ENCODE assay signal across 24 cellular contexts in the genomic region with DNA sequence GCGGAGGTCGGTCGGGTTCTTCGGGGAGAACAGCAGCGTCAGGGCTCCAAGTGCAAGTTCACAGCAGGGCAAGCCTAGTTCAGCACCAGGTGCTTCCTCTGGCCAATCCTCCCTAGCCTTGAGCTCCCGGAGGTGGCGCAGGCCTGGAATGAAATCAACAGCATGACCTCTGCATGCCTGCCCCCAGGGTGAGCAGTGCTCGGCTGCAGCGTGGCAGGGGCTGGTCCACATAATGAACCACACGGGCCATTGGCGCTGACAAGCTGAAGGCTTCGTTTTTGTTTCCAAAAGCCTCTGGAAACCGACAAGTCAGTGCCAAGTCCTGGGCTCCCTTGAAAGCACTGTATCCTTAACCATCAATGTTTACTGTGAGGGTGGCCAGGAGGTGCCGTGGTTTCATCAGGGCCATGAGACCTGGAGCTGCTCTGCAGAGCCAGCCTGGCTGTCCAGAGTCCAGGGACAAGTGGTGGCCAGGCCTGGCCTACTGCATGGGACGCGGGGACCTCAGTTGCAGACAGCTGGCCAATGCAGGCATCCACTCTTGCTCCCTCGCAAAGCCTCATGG. TPM values are rescaled to one million over a fixed set of nuclear protein-coding genes. Genes with fewer than 3 reads are reported as not detected.
DNase-seq lines count a peak whose midpoint lies in the region; ATAC-seq lines count a peak whose summit lies in the region.
"Had no signal": no experiment of that assay in that cellular context is flagged by ENCODE, and none has a peak within 500 bp of the region (broad histone marks: within the 10 kb centered on the region; RNA-seq: fewer than 3 reads in every experiment).

No MANE protein-coding gene starts in this region.

- no peak for DNase-seq in activated naive CD8-positive, alpha-beta T cell treated with anti-CD3 and anti-CD28 coated beads, Interleukin-2, amount 50 U/mL, for 24 hours
- DNase-seq in activated T-helper 1 cell treated with anti-CD3 and anti-CD28 coated beads, Interleukin-12 subunit alpha, Interleukin-12 subunit beta, Interleukin-2, Interleukin-4 antibody, amounts not matched to agents 30 ng/mL and 10 ng/mL and 1 ng/mL, durations not matched to agents 14 hours and 24 hours and 36 hours (ENCODE audit: low spot score): no peak
- peak; percentile 91 for DNase-seq in left lobe of liver (ENCODE audit: low spot score)
- DNase-seq in stimulated activated naive B cell treated with anti-CD40 and anti-IgM and Interleukin-4, amounts not matched to agents 10 μg/mL and 1 μg/mL and 100 μg/mL, for 72 hours: no peak
- no peak for DNase-seq in NCI-H2227 treated with DMSO at 0.1 percent for 48 hours (lab: John Stamatoyannopoulos, UW)
- DNase-seq in NCI-H2107 treated with DMSO at 0.1 percent for 48 hours (lab: John Stamatoyannopoulos, UW; ENCODE audit: unreplicated experiment): no peak
- DNase-seq: activated CD4-positive, alpha-beta T cell treated with anti-CD3 and anti-CD28 coated beads for 4 hours; activated naive CD4-positive, alpha-beta T cell treated with anti-CD3 and anti-CD28 coated beads, Interleukin-2, amount 10 ng/mL, durations not matched to agents 7 days and 5 days; activated T-cell treated with anti-CD3 and anti-CD28 coated beads, Interleukin-2, amount 50 U/mL, for 48 hours; Caco-2; caudate nucleus; cortex of kidney; endodermal cell; foreskin keratinocyte; GDM1; Kasumi-1; left colon; MV-4-11; naive thymus-derived CD4-positive, alpha-beta T cell; NCI-H1694; NCI-H524; stimulated activated CD8-positive, alpha-beta memory T cell treated with anti-CD3 and anti-CD28 coated beads, Interleukin-4, amount 100 ng/mL, for 48 hours had no signal

- intact Hi-C loops in activated T-helper 1 cell treated with anti-CD3 and anti-CD28 coated beads, Interleukin-12 subunit alpha, Interleukin-12 subunit beta, Interleukin-2, Interleukin-4 antibody, amounts not matched to agents 30 ng/mL and 10 ng/mL and 1 ng/mL, durations not matched to agents 14 hours and 24 hours and 36 hours (cut with micrococcal nuclease): no loop called here

- no peak overlapping the region for H3K4me3 Mint-ChIP-seq in activated naive CD8-positive, alpha-beta T cell
- H3K4me3 Mint-ChIP-seq in activated naive CD8-positive, alpha-beta T cell treated with anti-CD3 and anti-CD28 coated beads, Interleukin-2, amount 50 U/mL, for 24 hours: no peak overlapping the region
- no peak overlapping the region for H3K4me3 Mint-ChIP-seq in activated T-helper 1 cell treated with anti-CD3 and anti-CD28 coated beads, Interleukin-12 subunit alpha, Interleukin-12 subunit beta, Interleukin-2, Interleukin-4 antibody, amounts not matched to agents 30 ng/mL and 10 ng/mL and 1 ng/mL, durations not matched to agents 14 hours and 24 hours and 36 hours
- H3K4me3 Mint-ChIP-seq in stimulated activated naive B cell treated with anti-CD40 and anti-IgM and Interleukin-4, amounts not matched to agents 10 μg/mL and 1 μg/mL and 100 μg/mL, for 72 hours: no peak overlapping the region
- H3K4me3 Mint-ChIP-seq: activated naive CD4-positive, alpha-beta T cell treated with anti-CD3 and anti-CD28 coated beads, Interleukin-2, amount 10 ng/mL, durations not matched to agents 7 days and 5 days; endodermal cell had no signal

- H3K9me3 Mint-ChIP-seq in activated naive CD8-positive, alpha-beta T cell (ENCODE audit: low read depth): no peaks in the 10 kb centered on the region
- no peaks in the 10 kb centered on the region for H3K9me3 Mint-ChIP-seq in activated naive CD8-positive, alpha-beta T cell treated with anti-CD3 and anti-CD28 coated beads, Interleukin-2, amount 50 U/mL, for 24 hours
- no peaks in the 10 kb centered on the region for H3K9me3 Mint-ChIP-seq in activated T-helper 1 cell treated with anti-CD3 and anti-CD28 coated beads, Interleukin-12 subunit alpha, Interleukin-12 subunit beta, Interleukin-2, Interleukin-4 antibody, amounts not matched to agents 30 ng/mL and 10 ng/mL and 1 ng/mL, durations not matched to agents 14 hours and 24 hours and 36 hours
- H3K9me3 Mint-ChIP-seq in stimulated activated naive B cell treated with anti-CD40 and anti-IgM and Interleukin-4, amounts not matched to agents 10 μg/mL and 1 μg/mL and 100 μg/mL, for 72 hours: no peaks in the 10 kb centered on the region
- H3K9me3 Mint-ChIP-seq: activated naive CD4-positive, alpha-beta T cell treated with anti-CD3 and anti-CD28 coated beads, Interleukin-2, amount 10 ng/mL, durations not matched to agents 7 days and 5 days; endodermal cell; naive thymus-derived CD4-positive, alpha-beta T cell had no signal

- peak overlapping the region; percentile 16 for H3K27ac Mint-ChIP-seq in activated naive CD8-positive, alpha-beta T cell
- H3K27ac Mint-ChIP-seq in activated naive CD8-positive, alpha-beta T cell treated with anti-CD3 and anti-CD28 coated beads, Interleukin-2, amount 50 U/mL, for 24 hours: no peak overlapping the region
- H3K27ac Mint-ChIP-seq in activated T-helper 1 cell treated with anti-CD3 and anti-CD28 coated beads, Interleukin-12 subunit alpha, Interleukin-12 subunit beta, Interleukin-2, Interleukin-4 antibody, amounts not matched to agents 30 ng/mL and 10 ng/mL and 1 ng/mL, durations not matched to agents 14 hours and 24 hours and 36 hours: peak overlapping the region; percentile 44
- peak overlapping the region; percentile 37 for H3K27ac Mint-ChIP-seq in stimulated activated naive B cell treated with anti-CD40 and anti-IgM and Interleukin-4, amounts not matched to agents 10 μg/mL and 1 μg/mL and 100 μg/mL, for 72 hours
- H3K27ac Mint-ChIP-seq: activated naive CD4-positive, alpha-beta T cell treated with anti-CD3 and anti-CD28 coated beads, Interleukin-2, amount 10 ng/mL, durations not matched to agents 7 days and 5 days; endodermal cell had no signal

- no peaks in the 10 kb centered on the region for H3K36me3 Mint-ChIP-seq in activated naive CD8-positive, alpha-beta T cell
- peaks cover 24% of the 10 kb centered on the region for H3K36me3 Mint-ChIP-seq in activated naive CD8-positive, alpha-beta T cell treated with anti-CD3 and anti-CD28 coated beads, Interleukin-2, amount 50 U/mL, for 24 hours (ENCODE audit: low read depth)
- H3K36me3 Mint-ChIP-seq in activated T-helper 1 cell treated with anti-CD3 and anti-CD28 coated beads, Interleukin-12 subunit alpha, Interleukin-12 subunit beta, Interleukin-2, Interleukin-4 antibody, amounts not matched to agents 30 ng/mL and 10 ng/mL and 1 ng/mL, durations not matched to agents 14 hours and 24 hours and 36 hours (ENCODE audit: low read depth): peaks cover 19% of the 10 kb centered on the region
- peaks cover 40 to 52% of the 10 kb centered on the region in 2 donors for H3K36me3 Mint-ChIP-seq in stimulated activated naive B cell treated with anti-CD40 and anti-IgM and Interleukin-4, amounts not matched to agents 10 μg/mL and 1 μg/mL and 100 μg/mL, for 72 hours

- no peaks in the 10 kb centered on the region for H3K27me3 Mint-ChIP-seq in activated naive CD8-positive, alpha-beta T cell
- no peaks in the 10 kb centered on the region for H3K27me3 Mint-ChIP-seq in activated naive CD8-positive, alpha-beta T cell treated with anti-CD3 and anti-CD28 coated beads, Interleukin-2, amount 50 U/mL, for 24 hours
- no peaks in the 10 kb centered on the region for H3K27me3 Mint-ChIP-seq in activated T-helper 1 cell treated with anti-CD3 and anti-CD28 coated beads, Interleukin-12 subunit alpha, Interleukin-12 subunit beta, Interleukin-2, Interleukin-4 antibody, amounts not matched to agents 30 ng/mL and 10 ng/mL and 1 ng/mL, durations not matched to agents 14 hours and 24 hours and 36 hours (ENCODE audit: insufficient read depth)
- no peaks in the 10 kb centered on the region for H3K27me3 Mint-ChIP-seq in stimulated activated naive B cell treated with anti-CD40 and anti-IgM and Interleukin-4, amounts not matched to agents 10 μg/mL and 1 μg/mL and 100 μg/mL, for 72 hours
- H3K27me3 Mint-ChIP-seq: activated naive CD4-positive, alpha-beta T cell treated with anti-CD3 and anti-CD28 coated beads, Interleukin-2, amount 10 ng/mL, durations not matched to agents 7 days and 5 days; naive thymus-derived CD4-positive, alpha-beta T cell had no signal

- H3K4me1 Mint-ChIP-seq in activated naive CD8-positive, alpha-beta T cell (ENCODE audit: low read depth): peaks cover 16% of the 10 kb centered on the region
- peaks cover 18% of the 10 kb centered on the region for H3K4me1 Mint-ChIP-seq in activated naive CD8-positive, alpha-beta T cell treated with anti-CD3 and anti-CD28 coated beads, Interleukin-2, amount 50 U/mL, for 24 hours
- H3K4me1 Mint-ChIP-seq in activated T-helper 1 cell treated with anti-CD3 and anti-CD28 coated beads, Interleukin-12 subunit alpha, Interleukin-12 subunit beta, Interleukin-2, Interleukin-4 antibody, amounts not matched to agents 30 ng/mL and 10 ng/mL and 1 ng/mL, durations not matched to agents 14 hours and 24 hours and 36 hours (ENCODE audit: low read depth): peaks cover 15% of the 10 kb centered on the region
- peaks cover 24 to 29% of the 10 kb centered on the region in 2 donors for H3K4me1 Mint-ChIP-seq in stimulated activated naive B cell treated with anti-CD40 and anti-IgM and Interleukin-4, amounts not matched to agents 10 μg/mL and 1 μg/mL and 100 μg/mL, for 72 hours

- no peak for ATAC-seq in activated naive CD8-positive, alpha-beta T cell treated with anti-CD3 and anti-CD28 coated beads, Interleukin-2, amount 50 U/mL, for 24 hours
- ATAC-seq in left lobe of liver: peak; percentile 65
- ATAC-seq in stimulated activated naive B cell treated with anti-CD40 and anti-IgM and Interleukin-4, amounts not matched to agents 10 μg/mL and 1 μg/mL and 100 μg/mL, for 72 hours (replicated peaks): no peak
- no peak for ATAC-seq in GM19328 (IDR thresholded peaks at IDR 0.05; ENCODE audit: unreplicated experiment)
- ATAC-seq: foreskin keratinocyte; left colon; naive thymus-derived CD4-positive, alpha-beta T cell had no signal

RNA-seq across cellular contexts. Expression of a gene that starts 2.1 kb away (rescaled TPM):
- 19.7 and 20.0 TPM in 2 replicates for total RNA-seq in activated T-helper 1 cell treated with anti-CD3 and anti-CD28 coated beads, Interleukin-12 subunit alpha, Interleukin-12 subunit beta, Interleukin-2, Interleukin-4 antibody, amounts not matched to agents 30 ng/mL and 10 ng/mL and 1 ng/mL, durations not matched to agents 14 hours and 24 hours and 36 hours
- total RNA-seq in left lobe of liver: 8.8 TPM

RNA-seq across cellular contexts. Expression of a gene that starts 31.3 kb away (rescaled TPM):
- total RNA-seq in activated T-helper 1 cell treated with anti-CD3 and anti-CD28 coated beads, Interleukin-12 subunit alpha, Interleukin-12 subunit beta, Interleukin-2, Interleukin-4 antibody, amounts not matched to agents 30 ng/mL and 10 ng/mL and 1 ng/mL, durations not matched to agents 14 hours and 24 hours and 36 hours: 104 and 114 TPM in 2 replicates
- total RNA-seq in left lobe of liver: 59.3 TPM

RNA-seq across cellular contexts. Expression of a gene that starts 31.3 kb away (rescaled TPM):
- 50.0 and 54.5 TPM in 2 replicates for total RNA-seq in activated T-helper 1 cell treated with anti-CD3 and anti-CD28 coated beads, Interleukin-12 subunit alpha, Interleukin-12 subunit beta, Interleukin-2, Interleukin-4 antibody, amounts not matched to agents 30 ng/mL and 10 ng/mL and 1 ng/mL, durations not matched to agents 14 hours and 24 hours and 36 hours
- 39.5 TPM for total RNA-seq in left lobe of liver

RNA-seq across cellular contexts. Expression of a gene that starts 41.1 kb away (rescaled TPM):
- total RNA-seq in activated T-helper 1 cell treated with anti-CD3 and anti-CD28 coated beads, Interleukin-12 subunit alpha, Interleukin-12 subunit beta, Interleukin-2, Interleukin-4 antibody, amounts not matched to agents 30 ng/mL and 10 ng/mL and 1 ng/mL, durations not matched to agents 14 hours and 24 hours and 36 hours: 87.3 and 88.5 TPM in 2 replicates
- 71.8 TPM for total RNA-seq in left lobe of liver

RNA-seq across cellular contexts. Expression of a gene that starts 41.8 kb away (rescaled TPM):
- total RNA-seq in activated T-helper 1 cell treated with anti-CD3 and anti-CD28 coated beads, Interleukin-12 subunit alpha, Interleukin-12 subunit beta, Interleukin-2, Interleukin-4 antibody, amounts not matched to agents 30 ng/mL and 10 ng/mL and 1 ng/mL, durations not matched to agents 14 hours and 24 hours and 36 hours: 26.7 TPM in 2 replicates
- total RNA-seq in left lobe of liver: 7.2 TPM
